1 cellular context compared by ENCODE assay signal in the genomic region with DNA sequence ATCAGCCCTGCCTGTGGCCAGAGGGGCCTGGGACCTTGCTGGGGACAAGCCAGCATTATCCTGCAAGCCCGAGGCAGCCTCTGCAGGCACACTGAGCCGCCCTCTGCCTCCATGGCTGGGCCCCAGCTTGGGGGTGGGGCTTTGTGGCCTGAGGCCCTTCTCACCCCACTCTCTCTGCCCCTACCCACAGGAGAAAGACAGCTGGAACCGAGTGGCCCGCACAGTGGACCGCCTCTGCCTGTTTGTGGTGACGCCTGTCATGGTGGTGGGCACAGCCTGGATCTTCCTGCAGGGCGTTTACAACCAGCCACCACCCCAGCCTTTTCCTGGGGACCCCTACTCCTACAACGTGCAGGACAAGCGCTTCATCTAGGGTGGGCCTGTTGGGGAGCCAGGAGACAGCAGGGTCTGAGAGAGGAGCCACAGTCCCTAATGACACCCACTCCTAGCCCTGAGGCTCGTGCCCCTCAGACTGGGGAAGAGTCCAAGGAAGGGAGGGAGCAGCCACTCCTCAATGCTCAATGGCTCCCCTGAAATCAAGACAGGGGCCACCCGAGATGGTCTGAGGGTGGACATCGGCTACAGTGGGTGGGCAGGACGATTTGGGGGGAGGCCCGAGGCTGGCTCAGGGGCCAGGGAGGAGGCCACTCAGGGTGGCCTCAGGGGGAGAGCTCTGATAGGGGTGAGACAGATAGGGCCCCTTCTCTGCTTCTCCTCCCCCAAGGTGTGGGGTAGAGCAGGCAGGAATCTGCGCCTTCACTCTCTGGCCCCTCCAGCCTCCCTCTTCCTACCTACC.
TF ChIP-seq lines count a peak whose summit lies in the region.

No MANE protein-coding gene starts in this region.

TF ChIP-seq in HEK293, 187 proteins besides CTCF, POLR2A, EP300 and RAD21 (continued from another document):
- TF ChIP-seq, protein P1, sequence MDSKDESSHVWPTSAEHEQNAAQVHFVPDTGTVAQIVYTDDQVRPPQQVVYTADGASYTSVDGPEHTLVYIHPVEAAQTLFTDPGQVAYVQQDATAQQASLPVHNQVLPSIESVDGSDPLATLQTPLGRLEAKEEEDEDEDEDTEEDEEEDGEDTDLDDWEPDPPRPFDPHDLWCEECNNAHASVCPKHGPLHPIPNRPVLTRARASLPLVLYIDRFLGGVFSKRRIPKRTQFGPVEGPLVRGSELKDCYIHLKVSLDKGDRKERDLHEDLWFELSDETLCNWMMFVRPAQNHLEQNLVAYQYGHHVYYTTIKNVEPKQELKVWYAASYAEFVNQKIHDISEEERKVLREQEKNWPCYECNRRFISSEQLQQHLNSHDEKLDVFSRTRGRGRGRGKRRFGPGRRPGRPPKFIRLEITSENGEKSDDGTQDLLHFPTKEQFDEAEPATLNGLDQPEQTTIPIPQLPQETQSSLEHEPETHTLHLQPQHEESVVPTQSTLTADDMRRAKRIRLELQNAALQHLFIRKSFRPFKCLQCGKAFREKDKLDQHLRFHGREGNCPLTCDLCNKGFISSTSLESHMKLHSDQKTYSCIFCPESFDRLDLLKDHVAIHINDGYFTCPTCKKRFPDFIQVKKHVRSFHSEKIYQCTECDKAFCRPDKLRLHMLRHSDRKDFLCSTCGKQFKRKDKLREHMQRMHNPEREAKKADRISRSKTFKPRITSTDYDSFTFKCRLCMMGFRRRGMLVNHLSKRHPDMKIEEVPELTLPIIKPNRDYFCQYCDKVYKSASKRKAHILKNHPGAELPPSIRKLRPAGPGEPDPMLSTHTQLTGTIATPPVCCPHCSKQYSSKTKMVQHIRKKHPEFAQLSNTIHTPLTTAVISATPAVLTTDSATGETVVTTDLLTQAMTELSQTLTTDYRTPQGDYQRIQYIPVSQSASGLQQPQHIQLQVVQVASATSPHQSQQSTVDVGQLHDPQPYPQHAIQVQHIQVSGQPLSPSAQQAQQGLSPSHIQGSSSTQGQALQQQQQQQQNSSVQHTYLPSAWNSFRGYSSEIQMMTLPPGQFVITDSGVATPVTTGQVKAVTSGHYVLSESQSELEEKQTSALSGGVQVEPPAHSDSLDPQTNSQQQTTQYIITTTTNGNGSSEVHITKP (tag by site-specific recombination; IDR thresholded peaks at IDR 0.05) = no peak
